ENCODE assay signal across 28 cellular contexts in genomic region chr7:53518319-53518718, GRCh38.
"Had no signal": no experiment of that assay in that cellular context is flagged by ENCODE, and none has a peak within 500 bp of the region (broad histone marks: within the 10 kb centered on the region; RNA-seq: fewer than 3 reads in every experiment).

No MANE protein-coding gene starts in this region.

- H3K4me3 ChIP-seq: ascending aorta, breast epithelium, cardiac muscle cell, colonic mucosa, esophagus squamous epithelium, gastroesophageal sphincter, heart right ventricle, hepatocyte had no signal

- DNase-seq: activated CD4-positive, alpha-beta memory T cell treated with anti-CD3 and anti-CD28 coated beads, Interleukin-2, amount 10 ng/mL, durations not matched to agents 7 days and 5 days; activated CD4-positive, alpha-beta T cell treated with anti-CD3 and anti-CD28 coated beads for 36 hours; activated CD4-positive, alpha-beta T cell treated with anti-CD3 and anti-CD28 coated beads, Interleukin-2, amount 10 ng/mL, durations not matched to agents 7 days and 5 days; activated CD4-positive, alpha-beta T cell treated with anti-CD3 and anti-CD28 coated beads, Interleukin-2, amount 50 U/mL, for 4 hours; activated CD4-positive, CD25-positive, alpha-beta regulatory T cell; activated CD4-positive, CD25-positive, alpha-beta regulatory T cell treated with anti-CD3 and anti-CD28 coated beads, Interleukin-2, amount 50 U/mL, for 72 hours; activated CD8-positive, alpha-beta memory T cell treated with anti-CD3 and anti-CD28 coated beads, Interleukin-2, amount 50 U/mL, for 48 hours; activated gamma-delta T cell; activated naive CD4-positive, alpha-beta T cell; activated naive CD4-positive, alpha-beta T cell treated with anti-CD3 and anti-CD28 coated beads, Interleukin-2, amount 10 ng/mL, durations not matched to agents 7 days and 5 days; activated naive CD8-positive, alpha-beta T cell treated with anti-CD3 and anti-CD28 coated beads, Interleukin-2, amount 10 ng/mL, durations not matched to agents 7 days and 5 days; activated T-cell treated with anti-CD3 and anti-CD28 coated beads for 4 hours; activated T-cell treated with anti-CD3 and anti-CD28 coated beads, Interleukin-2, amount 50 U/mL, for 24 hours; activated T-cell treated with anti-CD3 and anti-CD28 coated beads, Interleukin-2, amount 50 U/mL, for 72 hours; central memory CD4-positive, alpha-beta T cell; cerebellar nuclear complex; colonic mucosa; effector CD8-positive, alpha-beta T cell; esophagus squamous epithelium; foreskin melanocyte; heart right ventricle had no signal

- H3K4me1 ChIP-seq: ascending aorta, breast epithelium, colonic mucosa, esophagus squamous epithelium, gastroesophageal sphincter, heart right ventricle had no signal

- H3K4me2 ChIP-seq: hepatocyte had no signal

- ATAC-seq: activated CD4-positive, alpha-beta T cell treated with anti-CD3 and anti-CD28 coated beads for 36 hours; activated naive CD4-positive, alpha-beta T cell treated with anti-CD3 and anti-CD28 coated beads, Interleukin-2, amount 50 U/mL, for 72 hours; activated T-cell treated with anti-CD3 and anti-CD28 coated beads, Interleukin-2, amount 50 U/mL, for 72 hours; gastroesophageal sphincter; heart right ventricle had no signal

- H3K27me3 ChIP-seq: ascending aorta, breast epithelium, cardiac muscle cell, colonic mucosa, esophagus squamous epithelium, gastroesophageal sphincter, heart right ventricle, hepatocyte had no signal

- H3K27ac ChIP-seq: ascending aorta, breast epithelium, cardiac muscle cell, colonic mucosa, epithelial cell of prostate, esophagus squamous epithelium, gastroesophageal sphincter, heart right ventricle, hepatocyte had no signal

- H2AFZ ChIP-seq: hepatocyte had no signal

- H3K36me3 ChIP-seq: ascending aorta, breast epithelium, cardiac muscle cell, colonic mucosa, esophagus squamous epithelium, gastroesophageal sphincter, heart right ventricle had no signal

- H3K79me2 ChIP-seq: hepatocyte had no signal

- H3K9me3 ChIP-seq: ascending aorta, colonic mucosa, esophagus squamous epithelium, gastroesophageal sphincter had no signal
